21 cellular contexts compared by ENCODE assay signal in the genomic region with DNA sequence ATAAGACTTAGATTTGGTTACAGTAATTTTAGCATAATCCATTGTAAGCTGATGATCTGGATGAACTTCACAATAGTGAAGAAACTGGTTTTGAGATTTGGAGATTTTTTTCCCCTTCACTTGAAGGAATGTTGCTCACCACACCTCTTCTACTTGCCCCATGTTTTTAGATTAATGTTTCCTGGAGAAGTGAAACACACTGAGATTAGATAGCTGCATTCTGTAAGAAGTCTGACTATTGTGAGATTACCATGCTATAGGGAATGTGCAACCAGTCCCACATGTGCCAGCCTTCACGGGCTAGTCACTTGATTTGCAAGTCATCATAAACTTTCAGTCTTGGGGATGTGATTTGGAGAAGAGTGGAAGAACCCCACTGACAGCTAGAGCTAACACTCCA. TPM values are rescaled to one million over a fixed set of nuclear protein-coding genes. Genes with fewer than 3 reads are reported as not detected.
A peak's percentile ranks its signal among the peaks of the same experiment; 100 is the strongest.
DNase-seq lines count a peak whose midpoint lies in the region; ATAC-seq, FAIRE-seq and TF ChIP-seq lines count a peak whose summit lies in the region.
"Had no signal": no experiment of that assay in that cellular context is flagged by ENCODE, and none has a peak within 500 bp of the region (broad histone marks: within the 10 kb centered on the region; RNA-seq: fewer than 3 reads in every experiment).

No MANE protein-coding gene starts in this region.

- CTCF ChIA-PET in GM12878 (lab: Yijun Ruan, JAX): interaction anchor here (1.2 to 6.8 kb wide), 2 partner anchors 11 to 22 kb away, joined by 3 to 50 read pairs; no protein-coding TSS in a partner anchor

- H4K20me1 ChIP-seq in GM23338 (replicated peaks; ENCODE audit: insufficient read depth): no peaks in the 10 kb centered on the region
- H4K20me1 ChIP-seq in GM12878 (ENCODE audit: control insufficient read depth, insufficient read depth): no peaks in the 10 kb centered on the region
- H4K20me1 ChIP-seq: BLaER1 had no signal

- H3K79me2 ChIP-seq in GM23338 (replicated peaks; ENCODE audit: insufficient read depth) (no peaks in the 10 kb centered on the region), GM12878 (ENCODE audit: control insufficient read depth, insufficient read depth, low read length) (no peaks in the 10 kb centered on the region)

- no peak overlapping the region for H3K9ac ChIP-seq in GM12878 (ENCODE audit: control insufficient read depth, insufficient read depth, low read length)
- H3K9ac ChIP-seq: BLaER1, SK-N-SH had no signal

- TF ChIP-seq RAD21 in GM12878 (IDR thresholded peaks at IDR 0.05; ENCODE audit: insufficient read depth, low read depth, low read length): no peak

- WGBS in GM12878 (ENCODE audit: insufficient coverage, insufficient replicate concordance, low lambda C conversion rate, missing lambda C conversion rate): 0% methylated on average over 1 of the region's 1 CpG
- 27 to 38% (median 36%) methylated on average over 1 of the region's 1 CpG for WGBS in stomach, 5 donors
- 33 to 50% methylated on average over 1 of the region's 1 CpG for WGBS in esophagus squamous epithelium, 2 donors

- H3K4me1 Mint-ChIP-seq in GM23338: peaks cover 7% of the 10 kb centered on the region; the same call in 2 of the 3 replicates
- peaks cover 18% of the 10 kb centered on the region for H3K4me1 Mint-ChIP-seq in mesothelial cell of epicardium

- no peaks in the 10 kb centered on the region for H3K9me2 ChIP-seq in GM23338 (ENCODE audit: insufficient read depth)
- H3K9me2 ChIP-seq: SK-N-SH had no signal

- TF ChIP-seq EP300 in GM12878 (IDR thresholded peaks at IDR 0.05; ENCODE audit: borderline replicate concordance in 1 of 2, control insufficient read depth in 1 of 2, low read depth in 2 of 2, low read length in 2 of 2) (no peak), stomach (IDR thresholded peaks at IDR 0.05) (no peak)

- H3K4me3 ChIP-seq in GM23338 (no peak overlapping the region), GM12878 (no peak overlapping the region), stomach (no peak overlapping the region), esophagus squamous epithelium (no peak overlapping the region)
- H3K4me3 ChIP-seq: BLaER1, MG63 had no signal

- H3K4me2 ChIP-seq in GM23338 (no peak overlapping the region), GM12878 (ENCODE audit: control insufficient read depth, insufficient read depth) (no peak overlapping the region)
- H3K4me2 ChIP-seq: BLaER1, SK-N-SH had no signal

- SMC1A ChIA-PET in GM12878 (lab: Charles Lee; ENCODE audit: uncharacterized antibody, unreplicated experiment): interaction anchor here (0.7 to 2.7 kb wide), 7 partner anchors 11 to 71 kb away, joined by 3 to 9 read pairs (median 3); no protein-coding TSS in a partner anchor

- in situ Hi-C loops in GM12878 (cut with MboI): no loop called here

- BruUV-seq in GM12878 (replicated peaks; lab: Mats Ljungman, UMichigan): no TSS peak

- H3K4me1 ChIP-seq in GM23338 (ENCODE audit: insufficient read depth) (no peaks in the 10 kb centered on the region), GM12878 (ENCODE audit: control insufficient read depth, insufficient read depth, low read length) (0 out of 2 replicates have a peak, but pooled peaks cover 3% of the 10 kb centered on the region), stomach (peaks cover 0 to 15% (median 0%) of the 10 kb centered on the region in 4 donors), esophagus squamous epithelium (peaks cover 0 to 10% (median 0%) of the 10 kb centered on the region in 3 donors)
- H3K4me1 ChIP-seq: BLaER1 had no signal

- RAD21 ChIA-PET in GM12878 (lab: Charles Lee; ENCODE audit: unreplicated experiment): no interaction called here

- H3K36me3 Mint-ChIP-seq in GM23338 (ENCODE audit: low read depth) (no peaks in the 10 kb centered on the region), mesothelial cell of epicardium (no peaks in the 10 kb centered on the region)
- H3K36me3 Mint-ChIP-seq: CD8-positive, alpha-beta T cell had no signal

- TF ChIP-seq CTCF in GM23338 (conservative IDR thresholded peaks at IDR 0.05; ENCODE audit: low read depth in 2 of 2) (no peak), GM12878 (IDR thresholded peaks at IDR 0.05 in 2 of 3, conservative IDR thresholded peaks at IDR 0.05 in 1 of 3; ENCODE audit: control insufficient read depth in 2 of 3, extremely low read depth in 1 of 3, insufficient read depth in 1 of 3, low read depth in 3 of 3, low read length in 3 of 3) (no peak), stomach (IDR thresholded peaks at IDR 0.05) (no peak), esophagus squamous epithelium (IDR thresholded peaks at IDR 0.05) (no peak), mesothelial cell of epicardium (IDR thresholded peaks at IDR 0.05; ENCODE audit: unreplicated experiment) (no peak)

- intact Hi-C loops in GM12878 (cut with micrococcal nuclease; ENCODE audit: unreplicated experiment): no loop called here
- intact Hi-C loops in stomach (cut with DNase I; ENCODE audit: low total_unique reads): loop anchor here (10.0 kb wide), 1 partner anchor 79 kb away; a partner anchor contains a TSS
- intact Hi-C loops in esophagus squamous epithelium (cut with DNase I): loop anchor here (10.0 kb wide), 1 partner anchor 69 kb away; no protein-coding TSS in a partner anchor

- no peaks in the 10 kb centered on the region for H3K9me3 ChIP-seq in GM12878 (replicated peaks; ENCODE audit: control insufficient read depth, insufficient read depth, low read length)
- no peaks in the 10 kb centered on the region for H3K9me3 ChIP-seq in stomach
- no peaks in the 10 kb centered on the region for H3K9me3 ChIP-seq in esophagus squamous epithelium
- H3K9me3 ChIP-seq: BLaER1, MG63, SK-N-SH had no signal

- H3K4me3 Mint-ChIP-seq in GM23338 (no peak overlapping the region), mesothelial cell of epicardium (no peak overlapping the region)
- H3K4me3 Mint-ChIP-seq: CD8-positive, alpha-beta T cell had no signal

- H3K27me3 ChIP-seq in GM23338 (ENCODE audit: insufficient read depth) (no peaks in the 10 kb centered on the region), GM12878 (replicated peaks in 1 of 2; ENCODE audit: control insufficient read depth in 2 of 2, insufficient read depth in 2 of 2, low read length in 1 of 2) (no peaks in the 10 kb centered on the region), stomach (no peaks in the 10 kb centered on the region), esophagus squamous epithelium (no peaks in the 10 kb centered on the region)
- H3K27me3 ChIP-seq: BLaER1, MG63 had no signal

- TF ChIP-seq POLR2A in GM12878 (IDR thresholded peaks at IDR 0.05; ENCODE audit: low read depth, low read length) (no peak), stomach (IDR thresholded peaks at IDR 0.05) (no peak), esophagus squamous epithelium (IDR thresholded peaks at IDR 0.05) (no peak)

- FAIRE-seq in GM12878 (lab: Jason Lieb, UNC): peak; percentile 54
- FAIRE-seq: H1 had no signal

- H3K27ac Mint-ChIP-seq in GM23338 (no peak overlapping the region), mesothelial cell of epicardium (no peak overlapping the region)
- H3K27ac Mint-ChIP-seq: CD8-positive, alpha-beta T cell had no signal

- POLR2A ChIA-PET in GM12878 (lab: Charles Lee): interaction anchor here (0.5 to 1.4 kb wide), 2 partner anchors 12 to 16 kb away, joined by 3 to 7 read pairs; no protein-coding TSS in a partner anchor

- no peak for DNase-seq in GM23338 (ENCODE audit: low spot score)
- peak; percentile 54 for DNase-seq in NCI-H226
- DNase-seq in GM12878 (ENCODE audit: low read depth, low spot score): no peak
- DNase-seq in stomach: no peak
- DNase-seq in esophagus squamous epithelium (lab: John Stamatoyannopoulos, UW): no peak
- DNase-seq in mesothelial cell of epicardium (ENCODE audit: low spot score in 2 of 2, unreplicated experiment in 2 of 2): no peak
- DNase-seq: ACHN; Calu3; CD8-positive, alpha-beta T cell; DMS153; Kasumi-1; MG63; NCI-H1105; NCI-H2081; NCI-H2171; NCI-H524 treated with DMSO at 0.1 percent for 48 hours; SIG-M5; SK-N-SH had no signal

- H3F3A ChIP-seq in GM23338 (replicated peaks; ENCODE audit: low read depth): no peaks in the 10 kb centered on the region

- H2AFZ ChIP-seq in GM23338: peak overlapping the region; percentile 61; the same call in 1 of the 2 replicates
- H2AFZ ChIP-seq in GM12878 (ENCODE audit: control insufficient read depth, low read depth, low read length): no peak overlapping the region

- H3K27me3 Mint-ChIP-seq in GM23338 (ENCODE audit: insufficient read depth, low read depth, poor library complexity): peaks cover 6% of the 10 kb centered on the region
- no peaks in the 10 kb centered on the region for H3K27me3 Mint-ChIP-seq in mesothelial cell of epicardium (ENCODE audit: low read depth)

- ATAC-seq in GM23338 (no peak), GM12878 (no peak), HG03460 (IDR thresholded peaks at IDR 0.05; ENCODE audit: unreplicated experiment) (no peak)
- ATAC-seq: CD8-positive, alpha-beta T cell had no signal

- H3K36me3 ChIP-seq in GM23338 (ENCODE audit: insufficient read depth): no peaks in the 10 kb centered on the region
- H3K36me3 ChIP-seq in GM12878 (ENCODE audit: control insufficient read depth in 2 of 2, insufficient read depth in 2 of 2, low read length in 1 of 2): no peaks in the 10 kb centered on the region
- H3K36me3 ChIP-seq in stomach: no peaks in the 10 kb centered on the region
- H3K36me3 ChIP-seq in esophagus squamous epithelium: no peaks in the 10 kb centered on the region
- H3K36me3 ChIP-seq: BLaER1, MG63 had no signal

- H3K27ac ChIP-seq in GM23338 (ENCODE audit: low read depth) (no peak overlapping the region; the same call in 1 of the 2 replicates), GM12878 (ENCODE audit: control insufficient read depth, insufficient read depth) (no peak overlapping the region), stomach (peak overlapping the region in 3 of 5 donors; percentile 52 to 60 (median 58)), esophagus squamous epithelium (peak overlapping the region in 2 of 4 donors; percentile 40 to 60)
- H3K27ac ChIP-seq: BLaER1 had no signal

- no peaks in the 10 kb centered on the region for H3K9me3 Mint-ChIP-seq in GM23338
- H3K9me3 Mint-ChIP-seq in mesothelial cell of epicardium: no peaks in the 10 kb centered on the region
- H3K9me3 Mint-ChIP-seq: CD8-positive, alpha-beta T cell had no signal

RNA-seq across cellular contexts. Expression of a gene that starts 7.4 kb away (rescaled TPM):
- 32.1 and 35.1 TPM in 2 replicates for total RNA-seq in GM23338 (2014; rRNA removed; shearing (Covaris generic))
- 19.6 and 20.8 TPM in 2 replicates for polyA plus RNA-seq in GM23338 (2016; fragmentation: Nextera tagmentation; extraction: Ambion mirVana)
- total RNA-seq in GM12878 (2013; cell fraction: nucleolus; rRNA removed): 8.3 and 11.0 TPM in 2 replicates
- 3.6 and 4.0 TPM in 2 replicates for total RNA-seq in GM12878 (2014; rRNA removed)
- 5.9 and 6.4 TPM in 2 replicates for total RNA-seq in GM12878 (2014; rRNA removed; fragmentation: Illumina TruSeq; extraction: Trizol)
- total RNA-seq in GM12878 (2021): 6.8 and 8.0 TPM in 2 replicates
- polyA plus RNA-seq in GM12878 (2011; ENCODE audit: low read depth): 2.3 TPM
- polyA plus RNA-seq in GM12878 (2011; rRNA removed): 12.3 and 17.8 TPM in 2 replicates
- polyA plus RNA-seq in GM12878 (2011; cell fraction: cytosol; rRNA removed): 6.0 and 6.8 TPM in 2 replicates
- 6.1 and 8.9 TPM in 2 replicates for polyA plus RNA-seq in GM12878 (2011; cell fraction: nucleus; rRNA removed)
- polyA plus RNA-seq in GM12878 (2012): 3.7 and 3.8 TPM in 2 replicates
- 9.5 and 13.9 TPM in 2 replicates for polyA plus RNA-seq in GM12878 (2014; fragmentation: Illumina TruSeq; extraction: Trizol)
- 1 to 10 TPM; 2.4 to 3.7 TPM for polyA plus RNA-seq in GM12878 (2014; fragmentation: Nextera tagmentation; extraction: Ambion mirVana)
- polyA plus RNA-seq in GM12878 (2014; rRNA removed): 6.4 and 7.4 TPM in 2 replicates
- 1 to 10 TPM; 1.8 to 5.9 TPM for polyA plus RNA-seq in GM12878 (2016; fragmentation: Nextera tagmentation; extraction: Ambion mirVana)
- polyA minus RNA-seq in GM12878 (2011; rRNA and poly(A)+ RNA removed): 6.8 and 7.6 TPM in 2 replicates
- polyA minus RNA-seq in GM12878 (2011; cell fraction: cytosol; rRNA and poly(A)+ RNA removed): 2.7 and 7.5 TPM in 2 replicates
- 5.7 and 9.5 TPM in 2 replicates for polyA minus RNA-seq in GM12878 (2011; cell fraction: nucleus; rRNA and poly(A)+ RNA removed)
- total RNA-seq in stomach: 10 to 100 TPM; 11.1 to 29.8 (median 16.1) TPM
- polyA plus RNA-seq in stomach: 10 to 100 TPM in 2 of 3 donors, 1 to 10 TPM in 1; 4.2 to 11.3 (median 10.2) TPM
- 10 to 100 TPM; 12.6 to 24.8 (median 15.4) TPM for total RNA-seq in esophagus squamous epithelium
- 11.9 to 15.3 TPM (median 15.1 TPM) in 3 replicates for total RNA-seq in mesothelial cell of epicardium

Comparison
In these comparisons a context has a peak if more than half of its experiments do, and no peak if none do; other contexts are left out.
1. H3K27ac ChIP-seq: peak in stomach (3 of 5); none in GM23338 (single experiment) and GM12878 (single experiment).